Comparison of ENCODE assay signal across 1 cellular context in the genomic region with DNA sequence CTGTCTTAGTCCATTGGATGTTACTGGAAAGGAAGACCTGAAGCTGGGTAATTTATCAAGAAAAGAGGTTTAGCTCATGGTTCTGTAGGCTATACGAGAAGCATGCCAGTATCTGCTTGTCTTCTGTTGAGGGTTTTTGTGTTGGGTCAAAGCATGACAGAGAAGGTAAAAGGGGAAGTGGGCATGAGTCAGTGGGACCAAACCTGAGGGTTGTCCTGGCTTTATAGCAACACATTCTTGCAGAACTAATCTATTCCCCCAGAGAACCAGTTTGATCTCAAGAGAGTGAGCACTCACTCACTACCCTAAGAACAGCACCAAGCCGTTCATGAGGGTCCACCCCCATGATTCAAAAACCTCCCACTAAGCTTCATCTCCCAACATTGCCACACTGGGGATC.
TF ChIP-seq lines count a peak whose summit lies in the region.

No MANE protein-coding gene starts in this region.

TF ChIP-seq in HepG2, 621 proteins besides CTCF, POLR2A, EP300 and RAD21 (continued from another document):
- TF ChIP-seq, protein P1, sequence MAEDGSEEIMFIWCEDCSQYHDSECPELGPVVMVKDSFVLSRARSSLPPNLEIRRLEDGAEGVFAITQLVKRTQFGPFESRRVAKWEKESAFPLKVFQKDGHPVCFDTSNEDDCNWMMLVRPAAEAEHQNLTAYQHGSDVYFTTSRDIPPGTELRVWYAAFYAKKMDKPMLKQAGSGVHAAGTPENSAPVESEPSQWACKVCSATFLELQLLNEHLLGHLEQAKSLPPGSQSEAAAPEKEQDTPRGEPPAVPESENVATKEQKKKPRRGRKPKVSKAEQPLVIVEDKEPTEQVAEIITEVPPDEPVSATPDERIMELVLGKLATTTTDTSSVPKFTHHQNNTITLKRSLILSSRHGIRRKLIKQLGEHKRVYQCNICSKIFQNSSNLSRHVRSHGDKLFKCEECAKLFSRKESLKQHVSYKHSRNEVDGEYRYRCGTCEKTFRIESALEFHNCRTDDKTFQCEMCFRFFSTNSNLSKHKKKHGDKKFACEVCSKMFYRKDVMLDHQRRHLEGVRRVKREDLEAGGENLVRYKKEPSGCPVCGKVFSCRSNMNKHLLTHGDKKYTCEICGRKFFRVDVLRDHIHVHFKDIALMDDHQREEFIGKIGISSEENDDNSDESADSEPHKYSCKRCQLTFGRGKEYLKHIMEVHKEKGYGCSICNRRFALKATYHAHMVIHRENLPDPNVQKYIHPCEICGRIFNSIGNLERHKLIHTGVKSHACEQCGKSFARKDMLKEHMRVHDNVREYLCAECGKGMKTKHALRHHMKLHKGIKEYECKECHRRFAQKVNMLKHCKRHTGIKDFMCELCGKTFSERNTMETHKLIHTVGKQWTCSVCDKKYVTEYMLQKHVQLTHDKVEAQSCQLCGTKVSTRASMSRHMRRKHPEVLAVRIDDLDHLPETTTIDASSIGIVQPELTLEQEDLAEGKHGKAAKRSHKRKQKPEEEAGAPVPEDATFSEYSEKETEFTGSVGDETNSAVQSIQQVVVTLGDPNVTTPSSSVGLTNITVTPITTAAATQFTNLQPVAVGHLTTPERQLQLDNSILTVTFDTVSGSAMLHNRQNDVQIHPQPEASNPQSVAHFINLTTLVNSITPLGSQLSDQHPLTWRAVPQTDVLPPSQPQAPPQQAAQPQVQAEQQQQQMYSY (CRISPR knock-in tag; IDR thresholded peaks at IDR 0.05): no peak
- TF ChIP-seq MTA3 (CRISPR knock-in tag; IDR thresholded peaks at IDR 0.05) (no peak), JUNB (CRISPR knock-in tag; IDR thresholded peaks at IDR 0.05; ENCODE audit: borderline replicate concordance) (no peak), ZMYM2 (CRISPR knock-in tag; IDR thresholded peaks at IDR 0.05) (no peak), ZNF567 (CRISPR knock-in tag; IDR thresholded peaks at IDR 0.05; ENCODE audit: borderline replicate concordance) (no peak), ZNF792 (CRISPR knock-in tag; IDR thresholded peaks at IDR 0.05) (no peak)
- TF ChIP-seq, protein P2, sequence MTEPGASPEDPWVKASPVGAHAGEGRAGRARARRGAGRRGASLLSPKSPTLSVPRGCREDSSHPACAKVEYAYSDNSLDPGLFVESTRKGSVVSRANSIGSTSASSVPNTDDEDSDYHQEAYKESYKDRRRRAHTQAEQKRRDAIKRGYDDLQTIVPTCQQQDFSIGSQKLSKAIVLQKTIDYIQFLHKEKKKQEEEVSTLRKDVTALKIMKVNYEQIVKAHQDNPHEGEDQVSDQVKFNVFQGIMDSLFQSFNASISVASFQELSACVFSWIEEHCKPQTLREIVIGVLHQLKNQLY (CRISPR knock-in tag; IDR thresholded peaks at IDR 0.05): no peak
- TF ChIP-seq, protein P3, sequence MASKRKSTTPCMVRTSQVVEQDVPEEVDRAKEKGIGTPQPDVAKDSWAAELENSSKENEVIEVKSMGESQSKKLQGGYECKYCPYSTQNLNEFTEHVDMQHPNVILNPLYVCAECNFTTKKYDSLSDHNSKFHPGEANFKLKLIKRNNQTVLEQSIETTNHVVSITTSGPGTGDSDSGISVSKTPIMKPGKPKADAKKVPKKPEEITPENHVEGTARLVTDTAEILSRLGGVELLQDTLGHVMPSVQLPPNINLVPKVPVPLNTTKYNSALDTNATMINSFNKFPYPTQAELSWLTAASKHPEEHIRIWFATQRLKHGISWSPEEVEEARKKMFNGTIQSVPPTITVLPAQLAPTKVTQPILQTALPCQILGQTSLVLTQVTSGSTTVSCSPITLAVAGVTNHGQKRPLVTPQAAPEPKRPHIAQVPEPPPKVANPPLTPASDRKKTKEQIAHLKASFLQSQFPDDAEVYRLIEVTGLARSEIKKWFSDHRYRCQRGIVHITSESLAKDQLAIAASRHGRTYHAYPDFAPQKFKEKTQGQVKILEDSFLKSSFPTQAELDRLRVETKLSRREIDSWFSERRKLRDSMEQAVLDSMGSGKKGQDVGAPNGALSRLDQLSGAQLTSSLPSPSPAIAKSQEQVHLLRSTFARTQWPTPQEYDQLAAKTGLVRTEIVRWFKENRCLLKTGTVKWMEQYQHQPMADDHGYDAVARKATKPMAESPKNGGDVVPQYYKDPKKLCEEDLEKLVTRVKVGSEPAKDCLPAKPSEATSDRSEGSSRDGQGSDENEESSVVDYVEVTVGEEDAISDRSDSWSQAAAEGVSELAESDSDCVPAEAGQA (IDR thresholded peaks at IDR 0.05; ENCODE audit: low read depth): no peak
- TF ChIP-seq, protein P3 (CRISPR knock-in tag; IDR thresholded peaks at IDR 0.05; ENCODE audit: borderline replicate concordance): no peak
- TF ChIP-seq, protein P4, sequence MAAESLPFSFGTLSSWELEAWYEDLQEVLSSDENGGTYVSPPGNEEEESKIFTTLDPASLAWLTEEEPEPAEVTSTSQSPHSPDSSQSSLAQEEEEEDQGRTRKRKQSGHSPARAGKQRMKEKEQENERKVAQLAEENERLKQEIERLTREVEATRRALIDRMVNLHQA (CRISPR knock-in tag; IDR thresholded peaks at IDR 0.05): no peak
